In the genomic region with DNA sequence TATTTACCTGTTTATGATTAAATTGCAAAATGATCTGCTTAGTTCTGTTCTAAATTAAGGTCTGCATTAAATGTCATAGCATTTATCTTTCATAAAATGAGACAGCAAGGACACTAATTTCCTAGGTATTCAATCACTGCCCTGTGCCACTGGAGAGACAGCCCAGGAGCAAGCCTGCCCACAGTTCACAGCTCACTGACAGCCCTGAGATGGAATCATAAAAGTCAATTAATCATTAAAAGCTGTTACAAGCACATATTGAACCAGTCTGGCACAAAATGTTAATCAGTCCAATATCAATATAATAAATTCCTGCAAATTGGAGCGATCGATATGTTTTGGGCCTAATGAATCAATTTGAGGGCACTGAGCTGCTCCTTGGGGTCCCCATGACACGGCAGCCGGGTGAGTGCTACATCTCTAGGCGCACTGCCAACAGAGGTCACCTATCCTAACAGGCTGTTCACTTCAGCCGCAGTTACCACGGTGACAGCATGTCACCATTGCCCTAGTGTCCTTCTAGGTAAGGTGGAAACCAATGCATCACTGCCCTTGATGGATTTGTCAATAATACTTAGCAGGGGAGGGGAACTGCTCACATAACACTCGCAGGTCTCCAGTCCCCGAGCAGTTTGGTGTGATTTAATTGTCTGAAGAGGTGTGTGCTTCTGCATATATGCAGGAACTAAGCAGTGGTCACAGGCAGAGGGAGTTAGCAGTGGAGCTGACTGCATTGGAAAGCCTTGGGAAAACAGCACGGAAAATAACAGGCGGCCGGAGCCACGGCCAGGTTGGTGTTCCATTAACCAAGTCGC, we compare ENCODE assay signal across 1 cellular context.
TF ChIP-seq lines count a peak whose summit lies in the region.

No MANE protein-coding gene starts in this region.

TF ChIP-seq in WTC11, 78 proteins besides CTCF, POLR2A, EP300 and RAD21 (continued from another document):
- TF ChIP-seq CDX4 (CRISPR knock-in tag; IDR thresholded peaks at IDR 0.05; ENCODE audit: borderline replicate concordance) (no peak), USF2 (CRISPR knock-in tag; IDR thresholded peaks at IDR 0.05) (no peak), EMX1 (CRISPR knock-in tag; IDR thresholded peaks at IDR 0.05) (no peak), TEAD1 (CRISPR knock-in tag; IDR thresholded peaks at IDR 0.05) (no peak), NFYB (CRISPR knock-in tag; conservative IDR thresholded peaks at IDR 0.05; ENCODE audit: low read depth) (no peak)
- TF ChIP-seq, protein P1, sequence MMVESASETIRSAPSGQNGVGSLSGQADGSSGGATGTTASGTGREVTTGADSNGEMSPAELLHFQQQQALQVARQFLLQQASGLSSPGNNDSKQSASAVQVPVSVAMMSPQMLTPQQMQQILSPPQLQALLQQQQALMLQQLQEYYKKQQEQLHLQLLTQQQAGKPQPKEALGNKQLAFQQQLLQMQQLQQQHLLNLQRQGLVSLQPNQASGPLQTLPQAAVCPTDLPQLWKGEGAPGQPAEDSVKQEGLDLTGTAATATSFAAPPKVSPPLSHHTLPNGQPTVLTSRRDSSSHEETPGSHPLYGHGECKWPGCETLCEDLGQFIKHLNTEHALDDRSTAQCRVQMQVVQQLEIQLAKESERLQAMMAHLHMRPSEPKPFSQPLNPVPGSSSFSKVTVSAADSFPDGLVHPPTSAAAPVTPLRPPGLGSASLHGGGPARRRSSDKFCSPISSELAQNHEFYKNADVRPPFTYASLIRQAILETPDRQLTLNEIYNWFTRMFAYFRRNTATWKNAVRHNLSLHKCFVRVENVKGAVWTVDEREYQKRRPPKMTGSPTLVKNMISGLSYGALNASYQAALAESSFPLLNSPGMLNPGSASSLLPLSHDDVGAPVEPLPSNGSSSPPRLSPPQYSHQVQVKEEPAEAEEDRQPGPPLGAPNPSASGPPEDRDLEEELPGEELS (CRISPR knock-in tag; IDR thresholded peaks at IDR 0.05) = no peak
